ENCODE assay signal across 12 cellular contexts in the genomic region with DNA sequence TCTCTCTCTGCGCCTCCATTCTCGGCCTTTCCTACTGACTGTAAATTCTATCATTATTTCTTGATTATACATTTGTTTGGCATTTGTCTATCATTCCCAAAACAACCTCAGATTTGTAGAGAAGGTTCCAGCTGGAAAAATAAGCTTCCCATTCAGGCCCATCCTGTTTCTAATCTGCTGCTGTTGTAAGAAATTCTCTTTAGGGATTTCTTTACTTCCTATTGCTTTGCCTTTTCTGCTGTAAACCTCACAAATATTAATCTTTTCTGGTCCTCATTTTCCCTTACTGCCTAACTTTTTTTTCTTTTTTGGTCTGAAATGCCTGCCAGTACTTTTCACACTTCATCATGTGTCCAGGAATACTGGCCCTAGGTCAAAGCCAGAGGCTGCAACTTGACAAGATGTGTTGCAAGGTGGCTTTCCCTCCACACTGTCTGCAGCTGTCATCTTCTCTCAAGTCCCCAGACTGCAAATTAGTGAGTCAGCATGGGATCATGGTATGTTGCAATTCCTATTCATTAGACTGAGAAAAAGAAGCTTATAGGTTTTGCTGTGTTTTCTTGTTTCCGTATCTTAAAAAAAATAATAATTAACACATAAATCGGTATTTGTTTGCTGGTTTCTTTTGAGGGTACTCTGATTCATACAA.
DNase-seq lines count a peak whose midpoint lies in the region; ATAC-seq lines count a peak whose summit lies in the region.
"Had no signal": no experiment of that assay in that cellular context is flagged by ENCODE, and none has a peak within 500 bp of the region (broad histone marks: within the 10 kb centered on the region; RNA-seq: fewer than 3 reads in every experiment).

No MANE protein-coding gene starts in this region.

- peak; percentile 55 to 96 for ATAC-seq in left cardiac atrium
- no peak for ATAC-seq in T-cell (replicated peaks in 1 of 4)
- ATAC-seq in HG03520 (IDR thresholded peaks at IDR 0.05; ENCODE audit: unreplicated experiment) = no peak

- no peak overlapping the region for H3K4me3 Mint-ChIP-seq in T-cell

- peak overlapping the region; percentile 16 for H3K4me2 ChIP-seq in skeletal muscle satellite cell (ENCODE audit: low read length)

- H3K36me3 Mint-ChIP-seq in T-cell = no peaks in the 10 kb centered on the region

- DNase-seq in NCI-H2227 (lab: John Stamatoyannopoulos, UW; ENCODE audit: unreplicated experiment) (peak; percentile 2), NCI-H2227 treated with DMSO at 0.1 percent for 48 hours (lab: John Stamatoyannopoulos, UW) (no peak), adipocyte (ENCODE audit: low read depth) (peak; percentile 78), left cardiac atrium (peak; percentile 35), T-cell (no peak), SW 1271 (lab: John Stamatoyannopoulos, UW) (no peak)
- DNase-seq: activated effector memory CD4-positive, alpha-beta T cell treated with anti-CD3 and anti-CD28 coated beads, Interleukin-2, amount 50 U/mL, for 16 hours; lower lobe of right lung; NCI-H526 had no signal

- intact Hi-C loops in left cardiac atrium (cut with DNase I) = no loop called here

- no peaks in the 10 kb centered on the region for H3K9me3 ChIP-seq in adipocyte (ENCODE audit: control insufficient read depth, low read length)
- no peaks in the 10 kb centered on the region for H3K9me3 ChIP-seq in skeletal muscle satellite cell (replicated peaks; ENCODE audit: low read length)
- H3K9me3 ChIP-seq: lower lobe of right lung had no signal

- no peaks in the 10 kb centered on the region for H3K4me1 Mint-ChIP-seq in T-cell

- peaks cover 5 to 18% (median 11%) of the 10 kb centered on the region in 3 donors for H3K9me3 Mint-ChIP-seq in T-cell

- H3K4me3 ChIP-seq in adipocyte (ENCODE audit: low read length) (no peak overlapping the region), skeletal muscle satellite cell (ENCODE audit: low read length) (no peak overlapping the region)
- H3K4me3 ChIP-seq: lower lobe of right lung, skin epidermis had no signal

- H3K9ac ChIP-seq in adipocyte (ENCODE audit: low read length) (no peak overlapping the region), skeletal muscle satellite cell (ENCODE audit: low read depth, low read length) (peak overlapping the region; percentile 41)

- H3K36me3 ChIP-seq in adipocyte (ENCODE audit: control insufficient read depth, insufficient read depth, low read length, severe bottlenecking) = no peaks in the 10 kb centered on the region
- H3K36me3 ChIP-seq in skeletal muscle satellite cell (ENCODE audit: insufficient read depth, low read length) = no peaks in the 10 kb centered on the region
- H3K36me3 ChIP-seq: lower lobe of right lung had no signal

- CTCF ChIA-PET in T-cell (lab: Charles Lee) = no interaction called here

- H3K27me3 ChIP-seq in adipocyte (replicated peaks; ENCODE audit: control insufficient read depth, insufficient read depth, low read length) = no peaks in the 10 kb centered on the region
- H3K27me3 ChIP-seq in skeletal muscle satellite cell (ENCODE audit: control insufficient read depth, insufficient read depth, low read length) = no peaks in the 10 kb centered on the region

- no peak overlapping the region for H3K27ac Mint-ChIP-seq in T-cell

- H3K4me1 ChIP-seq in adipocyte (ENCODE audit: control insufficient read depth, insufficient read depth, low read length) (peaks cover 22% of the 10 kb centered on the region), skeletal muscle satellite cell (ENCODE audit: control insufficient read depth, insufficient read depth, low read length) (peaks cover 9% of the 10 kb centered on the region)
- H3K4me1 ChIP-seq: lower lobe of right lung had no signal

- H3K27me3 Mint-ChIP-seq in T-cell = no peaks in the 10 kb centered on the region

- POLR2A ChIA-PET in T-cell (lab: Charles Lee) = no interaction called here

Comparison
In these comparisons a context has a peak if more than half of its experiments do, and no peak if none do; other contexts are left out.
1. DNase-seq: peak in NCI-H2227 (single experiment), adipocyte (single experiment) and left cardiac atrium (single experiment); none in NCI-H2227 treated with DMSO at 0.1 percent for 48 hours (single experiment), T-cell (0 of 34) and SW 1271 (0 of 2).
2. ATAC-seq: peak in left cardiac atrium (2 of 2); none in T-cell (0 of 4) and HG03520 (single experiment).